Comparison of ENCODE assay signal across 15 cellular contexts in the genomic region with DNA sequence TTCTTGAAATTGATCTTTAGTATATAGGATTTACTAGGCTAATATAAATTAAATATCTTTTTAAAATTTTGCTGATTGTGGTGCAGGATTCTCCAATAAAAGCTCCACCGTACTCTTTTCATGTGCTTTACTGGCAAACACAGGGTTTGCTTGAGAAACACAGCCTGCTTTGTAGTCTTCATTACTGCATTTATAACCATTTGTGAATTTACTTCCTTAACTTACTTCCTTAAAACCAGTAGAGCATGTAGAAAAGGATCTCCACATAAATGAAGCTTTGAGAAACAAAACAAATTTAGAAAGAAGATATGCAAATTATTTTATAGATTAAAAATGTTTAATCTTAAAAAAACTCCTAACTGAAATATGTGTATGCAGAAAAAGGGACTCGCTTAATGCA. TPM values are rescaled to one million over a fixed set of nuclear protein-coding genes. Genes with fewer than 3 reads are reported as not detected.
DNase-seq lines count a peak whose midpoint lies in the region; ATAC-seq, FAIRE-seq and TF ChIP-seq lines count a peak whose summit lies in the region.
"Had no signal": no experiment of that assay in that cellular context is flagged by ENCODE, and none has a peak within 500 bp of the region (broad histone marks: within the 10 kb centered on the region; RNA-seq: fewer than 3 reads in every experiment).

No MANE protein-coding gene starts in this region.

- no peak overlapping the region for H2AFZ ChIP-seq in keratinocyte (ENCODE audit: control insufficient read depth, low read length)

- H3K36me3 ChIP-seq in SJCRH30 (peaks cover 17% of the 10 kb centered on the region), keratinocyte (ENCODE audit: control insufficient read depth in 2 of 2, extremely low read depth in 1 of 2, insufficient read depth in 2 of 2, low read length in 2 of 2) (peaks cover 0 to 4% of the 10 kb centered on the region in 2 experiments), subcutaneous abdominal adipose tissue (ENCODE audit: control insufficient read depth in 5 of 5, insufficient read depth in 5 of 5, low read length in 5 of 5) (peaks cover 7 to 16% (median 15%) of the 10 kb centered on the region in 5 donors)
- no peaks in the 10 kb centered on the region for H3K36me3 ChIP-seq in effector memory CD4-positive, alpha-beta T cell (ENCODE audit: control insufficient read depth, insufficient read depth, low read length)

- H3K4me2 ChIP-seq in keratinocyte (ENCODE audit: control insufficient read depth, extremely low read depth, insufficient read depth, low read depth, low read length) = no peak overlapping the region

- H3K4me3 ChIP-seq in SJCRH30 (no peak overlapping the region), keratinocyte (ENCODE audit: control insufficient read depth in 2 of 3, extremely low read depth in 1 of 3, insufficient read depth in 2 of 3, low read depth in 1 of 3, low read length in 3 of 3) (no peak overlapping the region), subcutaneous abdominal adipose tissue (ENCODE audit: low read depth in 1 of 5, low read length in 5 of 5) (no peak overlapping the region)
- H3K4me3 ChIP-seq in effector memory CD4-positive, alpha-beta T cell (ENCODE audit: insufficient read depth, low read depth, low read length, poor library complexity, severe bottlenecking) = no peak overlapping the region

- peak overlapping the region; percentile 25; the same call in 1 of the 2 replicates for H3K27ac ChIP-seq in SJCRH30
- H3K27ac ChIP-seq in keratinocyte (ENCODE audit: control insufficient read depth, insufficient read depth, low read length) = peak overlapping the region; percentile 50
- peak overlapping the region; percentile 68 for H3K27ac ChIP-seq in subcutaneous abdominal adipose tissue (ENCODE audit: low read depth, low read length)
- H3K27ac ChIP-seq in effector memory CD4-positive, alpha-beta T cell (ENCODE audit: insufficient read depth, low read length, poor library complexity, severe bottlenecking) = no peak overlapping the region

- H3K27me3 ChIP-seq in SJCRH30 = no peaks in the 10 kb centered on the region
- no peaks in the 10 kb centered on the region for H3K27me3 ChIP-seq in keratinocyte (ENCODE audit: control insufficient read depth, extremely low read depth, insufficient read depth, low read length)
- no peaks in the 10 kb centered on the region for H3K27me3 ChIP-seq in subcutaneous abdominal adipose tissue (ENCODE audit: control insufficient read depth in 5 of 5, insufficient read depth in 4 of 5, low read length in 5 of 5)
- H3K27me3 ChIP-seq in effector memory CD4-positive, alpha-beta T cell (replicated peaks; ENCODE audit: control insufficient read depth, insufficient read depth, low read length, poor library complexity, severe bottlenecking) = no peaks in the 10 kb centered on the region

- no peak for TF ChIP-seq CTCF in keratinocyte (optimal IDR thresholded peaks at IDR 0.05 in 1 of 3, IDR thresholded peaks at IDR 0.05 in 1 of 3, conservative IDR thresholded peaks at IDR 0.05 in 1 of 3; ENCODE audit: extremely low read depth in 1 of 3, insufficient read depth in 2 of 3, low read length in 3 of 3)

- no peaks in the 10 kb centered on the region for H4K20me1 ChIP-seq in keratinocyte (ENCODE audit: control insufficient read depth, extremely low read depth, insufficient read depth, low read length)

- H3K9me3 ChIP-seq in SJCRH30 (replicated peaks) (no peaks in the 10 kb centered on the region), keratinocyte (ENCODE audit: control insufficient read depth, low read depth, low read length) (no peaks in the 10 kb centered on the region), subcutaneous abdominal adipose tissue (ENCODE audit: control insufficient read depth in 5 of 5, low read length in 5 of 5) (no peaks in the 10 kb centered on the region)
- H3K9me3 ChIP-seq in effector memory CD4-positive, alpha-beta T cell (ENCODE audit: control insufficient read depth, low read length) = no peaks in the 10 kb centered on the region

- H3K4me1 ChIP-seq in SJCRH30 (peaks cover 32% of the 10 kb centered on the region), keratinocyte (ENCODE audit: control insufficient read depth, extremely low read depth, insufficient read depth, low read length) (peaks cover 60% of the 10 kb centered on the region), subcutaneous abdominal adipose tissue (ENCODE audit: control insufficient read depth in 5 of 5, insufficient read depth in 5 of 5, low read length in 5 of 5) (peaks cover 3 to 43% (median 20%) of the 10 kb centered on the region in 5 donors)
- no peaks in the 10 kb centered on the region for H3K4me1 ChIP-seq in effector memory CD4-positive, alpha-beta T cell (ENCODE audit: control insufficient read depth, insufficient read depth, low read length, poor library complexity, severe bottlenecking)

- ATAC-seq in HG02759 (IDR thresholded peaks at IDR 0.05; ENCODE audit: unreplicated experiment) (no peak), HG03432 (IDR thresholded peaks at IDR 0.05; ENCODE audit: unreplicated experiment) (no peak)

- H3K9me1 ChIP-seq in keratinocyte (ENCODE audit: control insufficient read depth, extremely low read depth, insufficient read depth, low read length) = peaks cover 2% of the 10 kb centered on the region

- FAIRE-seq in keratinocyte (lab: Jason Lieb, UNC) = no peak

- peak; percentile 31 for DNase-seq in KG1 (lab: John Stamatoyannopoulos, UW)
- DNase-seq in SJCRH30 = no peak
- DNase-seq in keratinocyte (ENCODE audit: low read depth, low spot score) = no peak
- DNase-seq in effector memory CD4-positive, alpha-beta T cell = no peak
- DNase-seq in activated CD8-positive, alpha-beta memory T cell treated with anti-CD3 and anti-CD28 coated beads, Interleukin-2, amount 50 U/mL, for 4 hours = no peak
- DNase-seq: activated naive CD8-positive, alpha-beta T cell treated with anti-CD3 and anti-CD28 coated beads for 36 hours; CD4-positive, CD25-positive, alpha-beta regulatory T cell; HFFc6; NCI-H2081 treated with DMSO at 0.1 percent for 48 hours; stimulated activated CD4-positive, alpha-beta T cell treated with anti-CD3 and anti-CD28 coated beads, Interleukin-2, amount 100 ng/mL, for 48 hours; stimulated activated naive CD4-positive, alpha-beta T cell; T1000 had no signal

- dilution Hi-C loops in keratinocyte (cut with MboI; ENCODE audit: extremely low pct_ligation_motif_present, low sequenced_read_pairs) = no loop called here

- H3K9ac ChIP-seq in keratinocyte (ENCODE audit: control insufficient read depth, extremely low read depth, insufficient read depth, low read length) (no peak overlapping the region), subcutaneous abdominal adipose tissue (ENCODE audit: low read length in 5 of 5) (peak overlapping the region in 1 of 5 donors; percentile 24)

- peaks cover 34% of the 10 kb centered on the region for H3K79me2 ChIP-seq in keratinocyte (ENCODE audit: control insufficient read depth, insufficient read depth, low read length)

RNA-seq across cellular contexts. Expression of a gene that starts 28.8 kb away (rescaled TPM):
- 25.3 and 25.4 TPM in 2 replicates for total RNA-seq in SJCRH30 (2014; rRNA removed; shearing (Covaris generic))
- 20.6 to 28.5 TPM (median 27.6 TPM) in 3 replicates for polyA plus RNA-seq in keratinocyte
- polyA plus RNA-seq in keratinocyte (2011; ENCODE audit: low read depth) = 62.8 TPM
- polyA plus RNA-seq in keratinocyte (2011; cell fraction: cytosol; rRNA removed) = 23.9 and 32.2 TPM in 2 replicates
- polyA plus RNA-seq in keratinocyte (2011; cell fraction: nucleus; rRNA removed) = 29.5 and 36.9 TPM in 2 replicates
- polyA plus RNA-seq in keratinocyte (2012; ENCODE audit: low replicate concordance) = 22.5 and 28.6 TPM in 2 replicates
- polyA minus RNA-seq in keratinocyte = 9.8 to 28.4 TPM (median 17.2 TPM) in 3 replicates
- polyA minus RNA-seq in keratinocyte (2011; cell fraction: cytosol; rRNA and poly(A)+ RNA removed) = 25.9 TPM
- 12.7 and 28.9 TPM in 2 replicates for polyA minus RNA-seq in keratinocyte (2011; cell fraction: nucleus; rRNA and poly(A)+ RNA removed)
